ENCODE assay signal across 20 cellular contexts in genomic region chr3:61777483-61777882, GRCh38.
DNase-seq lines count a peak whose midpoint lies in the region; ATAC-seq, FAIRE-seq and TF ChIP-seq lines count a peak whose summit lies in the region.
"Had no signal": no experiment of that assay in that cellular context is flagged by ENCODE, and none has a peak within 500 bp of the region (broad histone marks: within the 10 kb centered on the region; RNA-seq: fewer than 3 reads in every experiment).

No MANE protein-coding gene starts in this region.

- peaks cover 8% of the 10 kb centered on the region for H3K79me1 ChIP-seq in H1 (ENCODE audit: low read depth, low read length)
- H3K79me1 ChIP-seq in mesendoderm (ENCODE audit: low read length), result peaks cover 17% of the 10 kb centered on the region

- H3K27ac Mint-ChIP-seq in neural progenitor cell, result no peak overlapping the region
- H3K27ac Mint-ChIP-seq: CD8-positive, alpha-beta memory T cell; HFFc6 had no signal

- no peak for TF ChIP-seq RAD21 in H1 (IDR thresholded peaks at IDR 0.05 in 1 of 2, conservative IDR thresholded peaks at IDR 0.05 in 1 of 2; ENCODE audit: low read depth in 2 of 2, low read length in 2 of 2)

- H3K18ac ChIP-seq in H1 (ENCODE audit: extremely low read depth, low read length) (no peak overlapping the region), mesendoderm (ENCODE audit: low read length) (no peak overlapping the region)

- H3K9ac ChIP-seq in OCI-LY3 (ENCODE audit: low read length) (peak overlapping the region; percentile 53; the same call in 1 of the 2 replicates), H1 (replicated peaks in 1 of 4; ENCODE audit: extremely low read depth in 1 of 4, low read depth in 3 of 4, low read length in 3 of 4) (no peak overlapping the region), mesendoderm (ENCODE audit: low read length) (no peak overlapping the region), neural progenitor cell (no peak overlapping the region)

- no peaks in the 10 kb centered on the region for H3K9me3 Mint-ChIP-seq in neural progenitor cell
- H3K9me3 Mint-ChIP-seq: HFFc6 had no signal

- no peak overlapping the region for H2BK15ac ChIP-seq in H1 (ENCODE audit: low read length)
- H2BK15ac ChIP-seq in mesendoderm (replicated peaks; ENCODE audit: low read depth), result no peak overlapping the region

- CTCF ChIA-PET in H1 (lab: Charles Lee; ENCODE audit: partially characterized antibody), result interaction anchor here (0.6 to 2.4 kb wide), 7 partner anchors 8 to 395 kb away, joined by 3 to 10 read pairs (median 3); no protein-coding TSS in a partner anchor

- no peak overlapping the region for H3K4me3 Mint-ChIP-seq in neural progenitor cell
- H3K4me3 Mint-ChIP-seq: CD8-positive, alpha-beta memory T cell; HFFc6 had no signal

- H3K36me3 ChIP-seq in OCI-LY3 (replicated peaks; ENCODE audit: low read depth, low read length) (no peaks in the 10 kb centered on the region), H1 (ENCODE audit: control insufficient read depth in 2 of 4, insufficient read depth in 4 of 4, low read length in 3 of 4) (no peaks in the 10 kb centered on the region), mesendoderm (ENCODE audit: control insufficient read depth, insufficient read depth, low read length) (no peaks in the 10 kb centered on the region), gastrocnemius medialis (no peaks in the 10 kb centered on the region), neural progenitor cell (no peaks in the 10 kb centered on the region)
- H3K36me3 ChIP-seq: MG63 had no signal

- ATAC-seq in gastrocnemius medialis, result no peak

- DNase-seq in Daoy (ENCODE audit: low read depth) (peak; percentile 35), H1 (ENCODE audit: low read depth in 1 of 2, low spot score in 2 of 2) (no peak), mesendoderm (peak; percentile 24), NOMO-1 treated with dmso at 0.1 percent for 144 hours (lab: John Stamatoyannopoulos, UW; ENCODE audit: unreplicated experiment) (no peak), gastrocnemius medialis (no peak), neural progenitor cell (ENCODE audit: low spot score) (no peak), superior temporal gyrus (ENCODE audit: extremely low spot score) (no peak)
- DNase-seq: CD8-positive, alpha-beta memory T cell; HFFc6; Kasumi-1; MG63; NCI-H1417; NCI-H187; NCI-H446; NCI-H526; RPMI8226; SHP77 had no signal

- no peak overlapping the region for H3K14ac ChIP-seq in H1 (ENCODE audit: insufficient read length)

- H3K4me3 ChIP-seq in OCI-LY3 (ENCODE audit: low read length) (peak overlapping the region; percentile 70), H1 (ENCODE audit: extremely low read depth in 1 of 4, insufficient read depth in 2 of 4, low read depth in 3 of 4, low read length in 4 of 4) (no peak overlapping the region), mesendoderm (ENCODE audit: low read length) (no peak overlapping the region), gastrocnemius medialis (no peak overlapping the region), neural progenitor cell (no peak overlapping the region)
- H3K4me3 ChIP-seq: MG63 had no signal

- no peak overlapping the region for H2BK5ac ChIP-seq in H1 (ENCODE audit: low read depth, low read length)
- H2BK5ac ChIP-seq in mesendoderm (ENCODE audit: low read length), result no peak overlapping the region

- no peak overlapping the region for H2AK5ac ChIP-seq in H1 (ENCODE audit: low read depth, low read length)
- no peak overlapping the region for H2AK5ac ChIP-seq in mesendoderm (ENCODE audit: low read length)

- no peak overlapping the region for H3K4ac ChIP-seq in H1 (replicated peaks; ENCODE audit: insufficient read length, low read depth, low read length)
- no peak overlapping the region for H3K4ac ChIP-seq in mesendoderm (ENCODE audit: low read depth, low read length)

- TF ChIP-seq POLR2A in H1 (IDR thresholded peaks at IDR 0.05; ENCODE audit: control extremely low read depth in 1 of 2, low read depth in 2 of 2, low read length in 2 of 2) (no peak), gastrocnemius medialis (IDR thresholded peaks at IDR 0.05) (no peak)

- POLR2A ChIA-PET in H1 (lab: Charles Lee; ENCODE audit: partially characterized antibody), result interaction anchor here (1.2 to 2.4 kb wide), 3 partner anchors 12 to 200 kb away, joined by 3 to 6 read pairs (median 3); no protein-coding TSS in a partner anchor

- in situ Hi-C loops in gastrocnemius medialis (cut with MboI; ENCODE audit: low sequenced_read_pairs in 4 of 4), result no loop called here

- no peak overlapping the region for H4K5ac ChIP-seq in H1 (ENCODE audit: insufficient read length, low read depth, low read length)
- H4K5ac ChIP-seq in mesendoderm (ENCODE audit: low read length), result no peak overlapping the region

- H3K56ac ChIP-seq in H1 (replicated peaks; ENCODE audit: insufficient read length, low read depth, low read length), result no peak overlapping the region
- H3K56ac ChIP-seq in mesendoderm (ENCODE audit: low read length), result no peak overlapping the region

- H2AFZ ChIP-seq in OCI-LY3 (ENCODE audit: low read depth, low read length), result peak overlapping the region; percentile 48; the same call in 1 of the 2 replicates
- no peak overlapping the region for H2AFZ ChIP-seq in H1 (ENCODE audit: low read length)
- H2AFZ ChIP-seq in neural progenitor cell (replicated peaks), result no peak overlapping the region

- FAIRE-seq in H1 (lab: Jason Lieb, UNC), result no peak
- FAIRE-seq: A204.1 had no signal

- peak overlapping the region; percentile 38; the same call in 1 of the 2 replicates for H2BK20ac ChIP-seq in H1 (ENCODE audit: low read length)

- H3K4me1 Mint-ChIP-seq in neural progenitor cell, result peaks cover 23% of the 10 kb centered on the region
- H3K4me1 Mint-ChIP-seq: CD8-positive, alpha-beta memory T cell had no signal

- H3K79me2 ChIP-seq in OCI-LY3 (ENCODE audit: low read length) (no peaks in the 10 kb centered on the region), H1 (ENCODE audit: control insufficient read depth in 1 of 2, insufficient read depth in 2 of 2, low read length in 2 of 2) (peaks cover 4 to 93% of the 10 kb centered on the region in 2 experiments; a peak in 3 of 4 replicates), mesendoderm (ENCODE audit: control insufficient read depth, insufficient read depth, low read length) (peaks cover 51% of the 10 kb centered on the region), neural progenitor cell (ENCODE audit: low read depth) (peaks cover 90% of the 10 kb centered on the region)

- H4K20me1 ChIP-seq in OCI-LY3 (ENCODE audit: insufficient read depth, low read length) (no peaks in the 10 kb centered on the region), H1 (replicated peaks in 1 of 2; ENCODE audit: control insufficient read depth in 1 of 2, insufficient read depth in 2 of 2, low read length in 2 of 2) (peaks cover 2 to 6% of the 10 kb centered on the region in 2 experiments), neural progenitor cell (ENCODE audit: low read depth) (peaks cover 41% of the 10 kb centered on the region)

- H2BK12ac ChIP-seq in H1 (ENCODE audit: low read depth, low read length), result no peak overlapping the region

- no peak overlapping the region for H3K27ac ChIP-seq in OCI-LY3 (ENCODE audit: low read length)
- H3K27ac ChIP-seq in H1 (ENCODE audit: low read depth, low read length), result no peak overlapping the region
- H3K27ac ChIP-seq in mesendoderm (ENCODE audit: low read depth, low read length), result no peak overlapping the region
- peak overlapping the region in 1 of 4 donors; percentile 77 for H3K27ac ChIP-seq in gastrocnemius medialis
- no peak overlapping the region for H3K27ac ChIP-seq in neural progenitor cell
- H3K27ac ChIP-seq: C4-2B had no signal

- H3K4me1 ChIP-seq in OCI-LY3 (ENCODE audit: low read length) (peaks cover 16% of the 10 kb centered on the region), H1 (replicated peaks in 1 of 4; ENCODE audit: control insufficient read depth in 3 of 4, insufficient read depth in 4 of 4, low read length in 3 of 4) (peaks cover 2 to 9% (median 5%) of the 10 kb centered on the region in 4 experiments; a peak in 4 of 7 replicates), mesendoderm (ENCODE audit: control insufficient read depth, low read depth, low read length) (peaks cover 5% of the 10 kb centered on the region), gastrocnemius medialis (peaks cover 41 to 46% of the 10 kb centered on the region in 2 donors), neural progenitor cell (peaks cover 16% of the 10 kb centered on the region)

- H3K27me3 ChIP-seq in OCI-LY3 (ENCODE audit: low read depth, low read length), result no peaks in the 10 kb centered on the region
- H3K27me3 ChIP-seq in H1 (replicated peaks in 1 of 4; ENCODE audit: control insufficient read depth in 3 of 4, extremely low read depth in 1 of 4, insufficient read depth in 3 of 4, low read length in 3 of 4), result no peaks in the 10 kb centered on the region
- H3K27me3 ChIP-seq in mesendoderm (ENCODE audit: insufficient read depth, low read length, poor library complexity), result no peaks in the 10 kb centered on the region
- H3K27me3 ChIP-seq in gastrocnemius medialis, result no peaks in the 10 kb centered on the region
- no peaks in the 10 kb centered on the region for H3K27me3 ChIP-seq in neural progenitor cell
- H3K27me3 ChIP-seq: MG63 had no signal

- peaks cover 3% of the 10 kb centered on the region for H3K36me3 Mint-ChIP-seq in neural progenitor cell
- H3K36me3 Mint-ChIP-seq: CD8-positive, alpha-beta memory T cell had no signal

- H3K9me3 ChIP-seq in OCI-LY3 (ENCODE audit: insufficient read depth, low read length) (no peaks in the 10 kb centered on the region), H1 (ENCODE audit: insufficient read depth in 2 of 2, low read depth in 1 of 2, low read length in 1 of 2) (no peaks in the 10 kb centered on the region), gastrocnemius medialis (no peaks in the 10 kb centered on the region), neural progenitor cell (ENCODE audit: low read depth) (no peaks in the 10 kb centered on the region)
- H3K9me3 ChIP-seq: MG63 had no signal

- no peak for TF ChIP-seq CTCF in OCI-LY3 (IDR thresholded peaks at IDR 0.05; ENCODE audit: low read depth, low read length)
- TF ChIP-seq CTCF in H1 (IDR thresholded peaks at IDR 0.05; ENCODE audit: control extremely low read depth in 1 of 3, insufficient read depth in 1 of 3, low read depth in 1 of 3, low read length in 3 of 3), result no peak
- TF ChIP-seq CTCF in gastrocnemius medialis (IDR thresholded peaks at IDR 0.05 in 4 of 5, conservative IDR thresholded peaks at IDR 0.05 in 1 of 5), result no peak
- no peak for TF ChIP-seq CTCF in neural progenitor cell (IDR thresholded peaks at IDR 0.05)

- WGBS in H1 (ENCODE audit: extremely low coverage in 1 of 2, insufficient coverage in 1 of 2, insufficient read length in 1 of 2, insufficient replicate concordance in 2 of 2, low coverage in 1 of 2, low lambda C conversion rate in 2 of 2, missing lambda C conversion rate in 1 of 2), 2 experiments, result 93% methylated on average over 6 of the region's 6 CpGs; no CpG with 5 or more reads in 1 of the 2 experiments
- WGBS in mesendoderm (ENCODE audit: extremely low coverage, insufficient coverage, low lambda C conversion rate), result no CpG with 5 or more reads among the region's 6 CpGs

- peaks cover 2% of the 10 kb centered on the region for H3K27me3 Mint-ChIP-seq in neural progenitor cell (ENCODE audit: insufficient read depth, low read depth)
- H3K27me3 Mint-ChIP-seq: CD8-positive, alpha-beta memory T cell had no signal

- no peaks in the 10 kb centered on the region for H3F3A ChIP-seq in neural progenitor cell (ENCODE audit: low read depth)

- H3K4me2 ChIP-seq in OCI-LY3 (ENCODE audit: low read length), result peak overlapping the region; percentile 86
- H3K4me2 ChIP-seq in H1 (ENCODE audit: insufficient read depth in 1 of 2, low read depth in 2 of 2, low read length in 2 of 2), result no peak overlapping the region
- H3K4me2 ChIP-seq in mesendoderm (ENCODE audit: low read length), result no peak overlapping the region
- no peak overlapping the region for H3K4me2 ChIP-seq in neural progenitor cell

- H4K8ac ChIP-seq in H1 (ENCODE audit: extremely low read depth, insufficient read depth, low read length) (no peak overlapping the region), mesendoderm (ENCODE audit: low read depth, low read length) (no peak overlapping the region)

- no peak overlapping the region for H4K91ac ChIP-seq in H1 (replicated peaks; ENCODE audit: insufficient read length, low read length)

- no peak for TF ChIP-seq EP300 in H1 (IDR thresholded peaks at IDR 0.05; ENCODE audit: borderline replicate concordance in 1 of 2, low read depth in 2 of 2, low read length in 2 of 2)

- H3K23ac ChIP-seq in H1 (ENCODE audit: insufficient read length), result no peak overlapping the region
- H3K23ac ChIP-seq in mesendoderm (ENCODE audit: low read length), result no peak overlapping the region

- H3K23me2 ChIP-seq in H1 (ENCODE audit: low read depth, low read length), result no peaks in the 10 kb centered on the region; the same call in 1 of the 2 replicates

- intact Hi-C loops in gastrocnemius medialis (cut with DNase I; ENCODE audit: low total_unique reads), result no loop called here

- H2BK120ac ChIP-seq in H1 (replicated peaks; ENCODE audit: low read depth, low read length) (no peak overlapping the region), mesendoderm (ENCODE audit: low read depth, low read length) (no peak overlapping the region)

Comparison
In these comparisons a context has a peak if more than half of its experiments do, and no peak if none do; other contexts are left out.
1. DNase-seq: peak in Daoy (single experiment) and mesendoderm (single experiment); none in H1 (0 of 2), NOMO-1 treated with dmso at 0.1 percent for 144 hours (single experiment), gastrocnemius medialis (0 of 2), neural progenitor cell (single experiment) and superior temporal gyrus (single experiment).